ENCODE assay signal across 4 cellular contexts in genomic region chr6:159848552-159848951, GRCh38. TPM values are rescaled to one million over a fixed set of nuclear protein-coding genes. Genes with fewer than 3 reads are reported as not detected.
"Had no signal": no experiment of that assay in that cellular context is flagged by ENCODE, and none has a peak within 500 bp of the region (broad histone marks: within the 10 kb centered on the region; RNA-seq: fewer than 3 reads in every experiment).

No MANE protein-coding gene starts in this region.

RNA-seq across cellular contexts. Expression of gene MAS1, which starts 42.2 kb away (rescaled TPM):
- total RNA-seq: LHCN-M2, M059J, MCF 10A, NCI-H460 had no signal

RNA-seq across cellular contexts. Expression of gene PNLDC1, which starts 48.5 kb away (rescaled TPM):
- total RNA-seq: LHCN-M2, M059J, MCF 10A, NCI-H460 had no signal
